ENCODE assay signal across 20 cellular contexts in the genomic region with DNA sequence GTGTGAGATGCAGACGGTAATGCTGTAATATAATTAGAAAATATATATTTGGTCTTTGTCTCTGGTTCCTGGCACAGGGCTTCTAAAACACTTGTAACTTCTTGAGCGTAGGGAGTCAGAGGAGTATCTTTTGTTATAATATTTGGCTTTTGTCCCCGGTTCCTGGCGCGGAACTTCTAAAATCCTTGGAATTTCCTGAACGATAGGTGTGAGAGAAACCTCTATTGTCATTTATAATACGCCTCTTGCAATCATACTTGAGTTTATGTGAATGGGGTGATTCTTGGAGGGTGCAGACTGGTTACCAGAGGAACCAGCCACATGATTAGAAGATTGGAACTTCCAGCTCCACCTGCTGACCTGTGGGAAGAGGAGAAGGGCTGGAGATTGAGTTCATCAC. TPM values are rescaled to one million over a fixed set of nuclear protein-coding genes. Genes with fewer than 3 reads are reported as not detected.
DNase-seq lines count a peak whose midpoint lies in the region; ATAC-seq and TF ChIP-seq lines count a peak whose summit lies in the region.
"Had no signal": no experiment of that assay in that cellular context is flagged by ENCODE, and none has a peak within 500 bp of the region (broad histone marks: within the 10 kb centered on the region; RNA-seq: fewer than 3 reads in every experiment).

No MANE protein-coding gene starts in this region.

- no TSS peak for BruUV-seq in Panc1 (replicated peaks; lab: Mats Ljungman, UMichigan)

- CTCF ChIA-PET in Panc1 (lab: Charles Lee): no interaction called here

- POLR2A ChIA-PET in Panc1 (lab: Charles Lee): interaction anchor here (0.6 kb wide), 1 partner anchor 10 kb away, joined by 9 read pairs; no protein-coding TSS in a partner anchor

- H3K4me1 ChIP-seq in Panc1 (ENCODE audit: control insufficient read depth, insufficient read depth, low read length) (peaks cover 14% of the 10 kb centered on the region; the same call in 1 of the 2 replicates), heart right ventricle (peaks cover 0 to 27% (median 16%) of the 10 kb centered on the region in 9 donors), psoas muscle (no peaks in the 10 kb centered on the region)
- H3K4me1 ChIP-seq: BLaER1 had no signal

- H3K4me3 ChIP-seq in Panc1 (ENCODE audit: low read depth in 2 of 2, low read length in 2 of 2) (no peak overlapping the region), heart right ventricle (no peak overlapping the region), psoas muscle (no peak overlapping the region)
- H3K4me3 ChIP-seq: BLaER1, GM23248, K562, SJSA1 had no signal

- H3K27me3 ChIP-seq in Panc1 (ENCODE audit: control insufficient read depth, insufficient read depth, low read length) (no peaks in the 10 kb centered on the region), heart right ventricle (no peaks in the 10 kb centered on the region), psoas muscle (ENCODE audit: insufficient read depth in 3 of 3, low read length in 2 of 3) (no peaks in the 10 kb centered on the region)
- H3K27me3 ChIP-seq: BLaER1, SJSA1 had no signal

- in situ Hi-C loops in Panc1 (cut with HindIII; ENCODE audit: low pct_unique_long_range_greater_than_20kb, low sequenced_read_pairs): no loop called here

- no peak for ATAC-seq in Panc1
- peak; percentile 25 to 80 (median 52) for ATAC-seq in heart right ventricle
- ATAC-seq in psoas muscle: no peak
- no peak for ATAC-seq in GM21529 (IDR thresholded peaks at IDR 0.05; ENCODE audit: unreplicated experiment)
- no peak for ATAC-seq in GM19324 (IDR thresholded peaks at IDR 0.05; ENCODE audit: low FRiP score, unreplicated experiment)
- ATAC-seq: K562 had no signal

- H3K27ac ChIP-seq in Panc1 (ENCODE audit: low read length) (peak overlapping the region; percentile 37; the same call in 1 of the 2 replicates), heart right ventricle (peak overlapping the region in 6 of 10 donors; percentile 6 to 71 (median 38)), psoas muscle (peak overlapping the region; percentile 16)
- H3K27ac ChIP-seq: 22Rv1, BLaER1, GM23248, HL-60, SJSA1 had no signal

- intact Hi-C loops in Panc1 (cut with micrococcal nuclease; ENCODE audit: unreplicated experiment): no loop called here
- intact Hi-C loops in heart right ventricle (cut with DNase I): loop anchor here in 3 of 10 donors (5.0 to 10.0 kb wide), 3 partner anchors 105 to 127 kb away; partner anchors contain the start of gene EIF4G2 (in 1 of the 3)
- intact Hi-C loops in psoas muscle (cut with DNase I): no loop called here

- DNase-seq in NCI-H1105 treated with DMSO at 0.1 percent for 48 hours (lab: John Stamatoyannopoulos, UW) (peak; percentile 2), NCI-H1105 (lab: John Stamatoyannopoulos, UW) (no peak), Panc1 (ENCODE audit: low read depth, low spot score) (no peak), heart right ventricle (no peak), psoas muscle (no peak), DMS153 (lab: John Stamatoyannopoulos, UW) (no peak)
- DNase-seq: CD8-positive, alpha-beta memory T cell; GM23248; HFFc6; NCI-H1092; NCI-H510A; RPMI8226; SW 1271 had no signal

- no peaks in the 10 kb centered on the region for H3K36me3 ChIP-seq in Panc1 (ENCODE audit: control insufficient read depth, insufficient read depth, low read length)
- no peaks in the 10 kb centered on the region for H3K36me3 ChIP-seq in heart right ventricle
- H3K36me3 ChIP-seq in psoas muscle (ENCODE audit: insufficient read depth in 1 of 2, low read depth in 1 of 2): no peaks in the 10 kb centered on the region
- H3K36me3 ChIP-seq: BLaER1, SJSA1 had no signal

- H3K9me3 ChIP-seq in Panc1 (ENCODE audit: control insufficient read depth, insufficient read depth, low read depth, low read length): no peaks in the 10 kb centered on the region
- no peaks in the 10 kb centered on the region for H3K9me3 ChIP-seq in heart right ventricle
- no peaks in the 10 kb centered on the region for H3K9me3 ChIP-seq in psoas muscle
- H3K9me3 ChIP-seq: SJSA1 had no signal

- TF ChIP-seq CTCF in Panc1 (IDR thresholded peaks at IDR 0.05): no peak
- peak in 3 of 9 donors; percentile 10 to 34 (median 28) for TF ChIP-seq CTCF in heart right ventricle (IDR thresholded peaks at IDR 0.05)
- no peak for TF ChIP-seq CTCF in psoas muscle (IDR thresholded peaks at IDR 0.05)

- WGBS in heart right ventricle, 2 donors: 33 to 42% methylated on average over 7 of the region's 7 CpGs
- WGBS in psoas muscle, 3 donors: 64 to 80% (median 78%) methylated on average over 7 of the region's 7 CpGs

RNA-seq across cellular contexts. Expression of gene ZBED5, which starts 54.1 kb away (rescaled TPM):
- total RNA-seq in Panc1 (2021; ENCODE audit: unreplicated experiment) (114 TPM), heart right ventricle (10 to 100 TPM; 31.4 to 46.3 (median 39.6) TPM), psoas muscle (10 to 100 TPM; 25.5 to 47.8 (median 29.4) TPM)
- polyA plus RNA-seq in Panc1 (2012; ENCODE audit: insufficient read length): 59.1 TPM
- polyA plus RNA-seq in heart right ventricle (10 to 100 TPM; 19.4 to 63.3 TPM), psoas muscle (10 to 100 TPM; 20.0 to 39.6 (median 20.8) TPM)

Comparison
In these comparisons a context has a peak if more than half of its experiments do, and no peak if none do; other contexts are left out.
1. ATAC-seq: peak in heart right ventricle (8 of 8); none in Panc1 (single experiment), psoas muscle (0 of 4), GM21529 (single experiment) and GM19324 (single experiment).
2. Peak in every context shown above with its lines, with median percentiles within 50 percentile points of each other: H3K27ac ChIP-seq.